Comparison of ENCODE assay signal across 17 cellular contexts in genomic region chr15:51185213-51185619, GRCh38.
"Had no signal": no experiment of that assay in that cellular context is flagged by ENCODE, and none has a peak within 500 bp of the region (broad histone marks: within the 10 kb centered on the region; RNA-seq: fewer than 3 reads in every experiment).

No MANE protein-coding gene starts in this region.

- H3K9me3 ChIP-seq: esophagus muscularis mucosa, left ventricle myocardium inferior, tibial artery had no signal

- H3K79me2 ChIP-seq: parathyroid adenoma had no signal

- H3K4me3 ChIP-seq: esophagus muscularis mucosa, left ventricle myocardium inferior, neural progenitor cell, tibial artery had no signal

- H3K4me1 ChIP-seq: foreskin keratinocyte, neural progenitor cell, parathyroid adenoma had no signal

- ATAC-seq: foreskin keratinocyte, SK-N-SH treated with all-trans-retinoic acid at 6 μM for 48 hours, T-helper 17 cell had no signal

- H3K4me2 ChIP-seq: neural progenitor cell had no signal

- H3K27ac ChIP-seq: brain microvascular endothelial cell, esophagus muscularis mucosa, foreskin keratinocyte, neural progenitor cell, parathyroid adenoma, tibial artery had no signal

- H2AFZ ChIP-seq: neural progenitor cell, parathyroid adenoma had no signal

- H3K36me3 ChIP-seq: brain microvascular endothelial cell, esophagus muscularis mucosa, left ventricle myocardium inferior, neural progenitor cell, tibial artery had no signal

- FAIRE-seq: endometrium had no signal

- H3K27me3 ChIP-seq: brain microvascular endothelial cell, esophagus muscularis mucosa, neural progenitor cell, tibial artery had no signal

- H3K9ac ChIP-seq: neural progenitor cell, parathyroid adenoma had no signal

- DNase-seq: activated CD4-positive, alpha-beta T cell treated with anti-CD3 and anti-CD28 coated beads, Interleukin-2, amount 50 U/mL, for 48 hours; activated CD4-positive, CD25-positive, alpha-beta regulatory T cell treated with anti-CD3 and anti-CD28 coated beads, Interleukin-2, amount 50 U/mL, for 72 hours; activated gamma-delta T cell; activated T-cell treated with anti-CD3 and anti-CD28 coated beads, Interleukin-2, amount 50 U/mL, for 48 hours; brain microvascular endothelial cell; foreskin keratinocyte; head of caudate nucleus; islet precursor cell; left ventricle myocardium inferior; mesenchymal stem cell; T-helper 17 cell; tibial artery had no signal
